Comparison of ENCODE assay signal across 19 cellular contexts in genomic region chr3:59831394-59831793, GRCh38.
DNase-seq lines count a peak whose midpoint lies in the region; ATAC-seq and TF ChIP-seq lines count a peak whose summit lies in the region.
"Had no signal": no experiment of that assay in that cellular context is flagged by ENCODE, and none has a peak within 500 bp of the region (broad histone marks: within the 10 kb centered on the region; RNA-seq: fewer than 3 reads in every experiment).

No MANE protein-coding gene starts in this region.

- no peaks in the 10 kb centered on the region for H3K27me3 Mint-ChIP-seq in activated CD4-positive, alpha-beta T cell treated with anti-CD3 and anti-CD28 coated beads for 36 hours
- H3K27me3 Mint-ChIP-seq: B cell; CD4-positive, CD25-positive, alpha-beta regulatory T cell had no signal

- peaks cover 0 to 6% (median 0%) of the 10 kb centered on the region in 12 donors for H3K9me3 ChIP-seq in heart left ventricle
- no peaks in the 10 kb centered on the region for H3K9me3 ChIP-seq in left ventricle myocardium inferior (replicated peaks)
- no peaks in the 10 kb centered on the region for H3K9me3 ChIP-seq in smooth muscle cell (replicated peaks; ENCODE audit: low read depth)
- H3K9me3 ChIP-seq: Caco-2 had no signal

- H3K4me2 ChIP-seq in smooth muscle cell, result no peak overlapping the region
- H3K4me2 ChIP-seq: BLaER1 had no signal

- TF ChIP-seq POLR2A in heart left ventricle (IDR thresholded peaks at IDR 0.05), result no peak

- peaks cover 4% of the 10 kb centered on the region for H3K9me3 Mint-ChIP-seq in activated CD4-positive, alpha-beta T cell treated with anti-CD3 and anti-CD28 coated beads for 36 hours (ENCODE audit: low read depth)
- H3K9me3 Mint-ChIP-seq: CD8-positive, alpha-beta T cell had no signal

- no peaks in the 10 kb centered on the region for H4K20me1 ChIP-seq in smooth muscle cell (ENCODE audit: low read depth)
- H4K20me1 ChIP-seq: BLaER1 had no signal

- H3K4me1 Mint-ChIP-seq in activated CD4-positive, alpha-beta T cell treated with anti-CD3 and anti-CD28 coated beads for 36 hours, result peaks cover 5% of the 10 kb centered on the region
- H3K4me1 Mint-ChIP-seq: B cell had no signal

- intact Hi-C loops in Right ventricle myocardium inferior (cut with DNase I) (no loop called here), cardiac septum (cut with DNase I) (no loop called here), heart left ventricle (cut with DNase I) (no loop called here), left ventricle myocardium inferior (cut with micrococcal nuclease) (no loop called here)
- intact Hi-C loops in activated CD4-positive, alpha-beta T cell treated with anti-CD3 and anti-CD28 coated beads for 36 hours (cut with DNase I, micrococcal nuclease), result no loop called here

- H3K4me1 ChIP-seq in heart left ventricle (peaks cover 0 to 28% (median 6%) of the 10 kb centered on the region in 12 donors), left ventricle myocardium inferior (peaks cover 36% of the 10 kb centered on the region), smooth muscle cell (ENCODE audit: low read depth) (peaks cover 5% of the 10 kb centered on the region)
- H3K4me1 ChIP-seq: Caco-2 had no signal

- TF ChIP-seq CTCF in heart left ventricle (IDR thresholded peaks at IDR 0.05), result no peak
- no peak for TF ChIP-seq CTCF in left ventricle myocardium inferior (IDR thresholded peaks at IDR 0.05; ENCODE audit: borderline replicate concordance)
- TF ChIP-seq CTCF in smooth muscle cell (IDR thresholded peaks at IDR 0.05; ENCODE audit: borderline replicate concordance, insufficient read depth, poor library complexity, severe bottlenecking), result no peak

- H3K9ac ChIP-seq in smooth muscle cell (ENCODE audit: low read depth), result no peak overlapping the region
- H3K9ac ChIP-seq: BLaER1, GM23248 had no signal

- WGBS in heart left ventricle, 4 donors, result 52 to 64% (median 56%) methylated on average over 2 of the region's 2 CpGs
- 61% methylated on average over 2 of the region's 2 CpGs for WGBS in smooth muscle cell (ENCODE audit: low lambda C conversion rate)

- H3K4me3 Mint-ChIP-seq in activated CD4-positive, alpha-beta T cell treated with anti-CD3 and anti-CD28 coated beads for 36 hours, result no peak overlapping the region
- H3K4me3 Mint-ChIP-seq: B cell; CD4-positive, CD25-positive, alpha-beta regulatory T cell; CD8-positive, alpha-beta T cell had no signal

- peak; percentile 90 for ATAC-seq in Right ventricle myocardium inferior
- ATAC-seq in heart left ventricle, result peak; percentile 77 to 90 (median 86)
- no peak for ATAC-seq in activated CD4-positive, alpha-beta T cell treated with anti-CD3 and anti-CD28 coated beads for 36 hours
- no peak for ATAC-seq in GM18868 (IDR thresholded peaks at IDR 0.05; ENCODE audit: unreplicated experiment)
- ATAC-seq: CD8-positive, alpha-beta T cell had no signal

- POLR2A ChIA-PET in activated CD4-positive, alpha-beta T cell treated with anti-CD3 and anti-CD28 coated beads for 36 hours (lab: Charles Lee), result no interaction called here

- no peaks in the 10 kb centered on the region for H3K79me2 ChIP-seq in smooth muscle cell (ENCODE audit: low read depth)

- no peaks in the 10 kb centered on the region for H3F3A ChIP-seq in smooth muscle cell (ENCODE audit: low read depth)

- no peak overlapping the region for H2AFZ ChIP-seq in smooth muscle cell (ENCODE audit: low read depth)
- H2AFZ ChIP-seq: GM23248 had no signal

- H3K36me3 ChIP-seq in heart left ventricle (no peaks in the 10 kb centered on the region), left ventricle myocardium inferior (no peaks in the 10 kb centered on the region), smooth muscle cell (ENCODE audit: low read depth) (no peaks in the 10 kb centered on the region)
- H3K36me3 ChIP-seq: BLaER1 had no signal

- H3K27ac ChIP-seq in heart left ventricle (peak overlapping the region in 1 of 12 donors; percentile 7), left ventricle myocardium inferior (replicated peaks) (peak overlapping the region; percentile 70), smooth muscle cell (ENCODE audit: low read depth) (no peak overlapping the region)
- H3K27ac ChIP-seq: 22Rv1, BLaER1, C4-2B, GM23248 had no signal

- CTCF ChIA-PET in activated CD4-positive, alpha-beta T cell treated with anti-CD3 and anti-CD28 coated beads for 36 hours (lab: Charles Lee), result interaction anchor here (0.8 kb wide), 1 partner anchor 20 kb away, joined by 5 read pairs; no protein-coding TSS in a partner anchor

- H3K27ac Mint-ChIP-seq in activated CD4-positive, alpha-beta T cell treated with anti-CD3 and anti-CD28 coated beads for 36 hours, result no peak overlapping the region
- H3K27ac Mint-ChIP-seq: B cell; CD8-positive, alpha-beta T cell had no signal

- no peak overlapping the region for H3K4me3 ChIP-seq in heart left ventricle
- no peak overlapping the region for H3K4me3 ChIP-seq in left ventricle myocardium inferior
- H3K4me3 ChIP-seq in smooth muscle cell, result no peak overlapping the region
- H3K4me3 ChIP-seq: BLaER1, GM23248 had no signal

- no peak for DNase-seq in Right ventricle myocardium inferior (ENCODE audit: missing footprints)
- no peak for DNase-seq in cardiac septum (ENCODE audit: low spot score)
- DNase-seq in heart left ventricle, result no peak
- DNase-seq in left ventricle myocardium inferior, result no peak
- no peak for DNase-seq in activated CD4-positive, alpha-beta T cell treated with anti-CD3 and anti-CD28 coated beads for 36 hours
- no peak for DNase-seq in smooth muscle cell (lab: John Stamatoyannopoulos, UW; ENCODE audit: unreplicated experiment)
- DNase-seq: Caco-2; CD4-positive, CD25-positive, alpha-beta regulatory T cell; CD8-positive, alpha-beta T cell; DMS153; DND-41; GM23248; H7; HCEC 1CT had no signal

- H3K36me3 Mint-ChIP-seq in activated CD4-positive, alpha-beta T cell treated with anti-CD3 and anti-CD28 coated beads for 36 hours (ENCODE audit: low read depth), result peaks cover 11% of the 10 kb centered on the region
- H3K36me3 Mint-ChIP-seq: CD8-positive, alpha-beta T cell had no signal

- H3K27me3 ChIP-seq in heart left ventricle, result no peaks in the 10 kb centered on the region
- H3K27me3 ChIP-seq in left ventricle myocardium inferior (ENCODE audit: low read depth), result no peaks in the 10 kb centered on the region
- no peaks in the 10 kb centered on the region for H3K27me3 ChIP-seq in smooth muscle cell (ENCODE audit: low read depth)
- H3K27me3 ChIP-seq: BLaER1 had no signal

Comparison
In these comparisons a context has a peak if more than half of its experiments do, and no peak if none do; other contexts are left out.
1. ATAC-seq: peak in Right ventricle myocardium inferior (single experiment) and heart left ventricle (4 of 4); none in activated CD4-positive, alpha-beta T cell treated with anti-CD3 and anti-CD28 coated beads for 36 hours (single experiment) and GM18868 (single experiment).